ENCODE assay signal across 8 cellular contexts in genomic region chr5:35089688-35090314, GRCh38. TPM values are rescaled to one million over a fixed set of nuclear protein-coding genes. Genes with fewer than 3 reads are reported as not detected.
DNase-seq lines count a peak whose midpoint lies in the region; ATAC-seq and TF ChIP-seq lines count a peak whose summit lies in the region.

No MANE protein-coding gene starts in this region.

- H3K4me3 Mint-ChIP-seq in activated naive CD8-positive, alpha-beta T cell treated with anti-CD3 and anti-CD28 coated beads, Interleukin-2, amount 50 U/mL, for 24 hours = no peak overlapping the region

- H3K4me1 ChIP-seq in hepatocyte (ENCODE audit: insufficient read depth) (no peaks in the 10 kb centered on the region), smooth muscle cell (ENCODE audit: low read depth) (peaks cover 4% of the 10 kb centered on the region)

- ATAC-seq in activated naive CD8-positive, alpha-beta T cell treated with anti-CD3 and anti-CD28 coated beads, Interleukin-2, amount 50 U/mL, for 24 hours = peak; percentile 27
- no peak for ATAC-seq in GM18517 (IDR thresholded peaks at IDR 0.05; ENCODE audit: unreplicated experiment)

- H3K9me2 ChIP-seq in hepatocyte (replicated peaks; ENCODE audit: insufficient read depth) = no peaks in the 10 kb centered on the region

- no peak overlapping the region for H3K27ac Mint-ChIP-seq in activated naive CD8-positive, alpha-beta T cell treated with anti-CD3 and anti-CD28 coated beads, Interleukin-2, amount 50 U/mL, for 24 hours

- in situ Hi-C loops in ACHN (cut with HindIII; ENCODE audit: low pct_ligation_motif_present, low pct_unique_long_range_greater_than_20kb, low sequenced_read_pairs) = no loop called here
- in situ Hi-C loops in GM13976 (cut with MboI; ENCODE audit: low sequenced_read_pairs, unreplicated experiment) = loop anchor here (10.0 to 25.0 kb wide), 4 partner anchors 98 to 835 kb away; no protein-coding TSS in a partner anchor

- H3K27ac ChIP-seq in SK-N-MC (no peak overlapping the region), hepatocyte (no peak overlapping the region), smooth muscle cell (ENCODE audit: low read depth) (no peak overlapping the region)

- H3K9me3 ChIP-seq in SK-N-MC (ENCODE audit: low read depth, low read length) (no peaks in the 10 kb centered on the region), hepatocyte (ENCODE audit: low read depth) (no peaks in the 10 kb centered on the region), smooth muscle cell (replicated peaks; ENCODE audit: low read depth) (no peaks in the 10 kb centered on the region)

- no peaks in the 10 kb centered on the region for H3K36me3 ChIP-seq in SK-N-MC (ENCODE audit: insufficient read depth, low read length)
- H3K36me3 ChIP-seq in hepatocyte (replicated peaks; ENCODE audit: insufficient read depth, low read depth) = no peaks in the 10 kb centered on the region
- no peaks in the 10 kb centered on the region for H3K36me3 ChIP-seq in smooth muscle cell (ENCODE audit: low read depth)

- H3K9me3 Mint-ChIP-seq in activated naive CD8-positive, alpha-beta T cell treated with anti-CD3 and anti-CD28 coated beads, Interleukin-2, amount 50 U/mL, for 24 hours = no peaks in the 10 kb centered on the region

- H3K27me3 ChIP-seq in hepatocyte = no peaks in the 10 kb centered on the region
- H3K27me3 ChIP-seq in smooth muscle cell (ENCODE audit: low read depth) = no peaks in the 10 kb centered on the region

- H4K20me1 ChIP-seq in hepatocyte (ENCODE audit: insufficient read depth, poor library complexity, severe bottlenecking) (peaks cover 5% of the 10 kb centered on the region), smooth muscle cell (ENCODE audit: low read depth) (no peaks in the 10 kb centered on the region)

- H3K9ac ChIP-seq in SK-N-MC (ENCODE audit: insufficient read length) (no peak overlapping the region), smooth muscle cell (ENCODE audit: low read depth) (no peak overlapping the region)

- H3F3A ChIP-seq in smooth muscle cell (ENCODE audit: low read depth) = no peaks in the 10 kb centered on the region

- no peaks in the 10 kb centered on the region for H3K4me1 Mint-ChIP-seq in activated naive CD8-positive, alpha-beta T cell treated with anti-CD3 and anti-CD28 coated beads, Interleukin-2, amount 50 U/mL, for 24 hours

- 61% methylated on average over 5 of the region's 5 CpGs for WGBS in hepatocyte (ENCODE audit: low lambda C conversion rate, missing lambda C conversion rate)
- WGBS in smooth muscle cell (ENCODE audit: low lambda C conversion rate) = 53% methylated on average over 5 of the region's 5 CpGs

- H3K4me2 ChIP-seq in hepatocyte (no peak overlapping the region), smooth muscle cell (no peak overlapping the region)

- H3K36me3 Mint-ChIP-seq in activated naive CD8-positive, alpha-beta T cell treated with anti-CD3 and anti-CD28 coated beads, Interleukin-2, amount 50 U/mL, for 24 hours (ENCODE audit: low read depth) = no peaks in the 10 kb centered on the region

- peak; percentile 57 for DNase-seq in ACHN
- peak; percentile 51 for DNase-seq in GM13976 (ENCODE audit: low spot score)
- DNase-seq in LNCaP clone FGC (ENCODE audit: low read depth) = peak; percentile 33
- peak; percentile 16 for DNase-seq in SK-N-MC (ENCODE audit: low read depth, low spot score)
- peak; percentile 39 for DNase-seq in activated naive CD8-positive, alpha-beta T cell treated with anti-CD3 and anti-CD28 coated beads, Interleukin-2, amount 50 U/mL, for 24 hours
- DNase-seq in hepatocyte (ENCODE audit: low spot score) = peak; percentile 74
- peak; percentile 1 for DNase-seq in smooth muscle cell (lab: John Stamatoyannopoulos, UW; ENCODE audit: unreplicated experiment)

- TF ChIP-seq CTCF in GM13976 (IDR thresholded peaks at IDR 0.05; ENCODE audit: borderline replicate concordance, control extremely low read depth, extremely low read depth, insufficient read depth, missing control alignments) (peak; percentile 68), LNCaP clone FGC (IDR thresholded peaks at IDR 0.05; ENCODE audit: control insufficient read depth, extremely low read depth, insufficient read depth) (peak; percentile 82), hepatocyte (IDR thresholded peaks at IDR 0.05; ENCODE audit: poor library complexity) (peak; percentile 69), smooth muscle cell (IDR thresholded peaks at IDR 0.05; ENCODE audit: borderline replicate concordance, insufficient read depth, poor library complexity, severe bottlenecking) (peak; percentile 83)

- H3K27me3 Mint-ChIP-seq in activated naive CD8-positive, alpha-beta T cell treated with anti-CD3 and anti-CD28 coated beads, Interleukin-2, amount 50 U/mL, for 24 hours = peaks cover 12% of the 10 kb centered on the region

- H3K79me2 ChIP-seq in hepatocyte = peaks cover 8% of the 10 kb centered on the region
- no peaks in the 10 kb centered on the region for H3K79me2 ChIP-seq in smooth muscle cell (ENCODE audit: low read depth)

- H3K4me3 ChIP-seq in LNCaP clone FGC (ENCODE audit: low read depth, low read length) (no peak overlapping the region), SK-N-MC (no peak overlapping the region), hepatocyte (no peak overlapping the region), smooth muscle cell (no peak overlapping the region)

- no peak overlapping the region for H2AFZ ChIP-seq in hepatocyte
- H2AFZ ChIP-seq in smooth muscle cell (ENCODE audit: low read depth) = no peak overlapping the region

RNA-seq across cellular contexts. Expression of gene AGXT2, which starts 42.1 kb away (rescaled TPM):
- total RNA-seq in hepatocyte (8.0 and 8.1 TPM in 2 replicates), smooth muscle cell (not detected in 2 replicates)
- polyA plus RNA-seq in hepatocyte (5.9 and 10.6 TPM in 2 replicates), smooth muscle cell (not detected in 2 replicates)

Comparison
In these comparisons a context has a peak if more than half of its experiments do, and no peak if none do; other contexts are left out.
1. DNase-seq: peak in every context shown above with its lines; median percentile 74 in hepatocyte; 57 in ACHN; 51 in GM13976; 39 in activated naive CD8-positive, alpha-beta T cell treated with anti-CD3 and anti-CD28 coated beads, Interleukin-2, amount 50 U/mL, for 24 hours; 33 in LNCaP clone FGC; 16 in SK-N-MC; 1 in smooth muscle cell.